16 cellular contexts compared by ENCODE assay signal in genomic region chr10:93757766-93758509, GRCh38. TPM values are rescaled to one million over a fixed set of nuclear protein-coding genes. Genes with fewer than 3 reads are reported as not detected.
DNase-seq lines count a peak whose midpoint lies in the region; ATAC-seq and TF ChIP-seq lines count a peak whose summit lies in the region.
"Had no signal": no experiment of that assay in that cellular context is flagged by ENCODE, and none has a peak within 500 bp of the region (broad histone marks: within the 10 kb centered on the region; RNA-seq: fewer than 3 reads in every experiment).

TSS of gene LGI1 (plus strand) at chr10:93757936. CDS start at chr10:93758145, 209 bp downstream.

- H3K27me3 ChIP-seq in right cardiac atrium (ENCODE audit: control insufficient read depth, insufficient read depth), result no peaks in the 10 kb centered on the region
- H3K27me3 ChIP-seq in esophagus muscularis mucosa, result peaks cover 0 to 32% (median 4%) of the 10 kb centered on the region in 4 donors
- H3K27me3 ChIP-seq in neural cell (ENCODE audit: insufficient read depth, low read depth, low read length), result no peaks in the 10 kb centered on the region
- H3K27me3 ChIP-seq in thyroid gland, result no peaks in the 10 kb centered on the region

- H3K36me3 Mint-ChIP-seq in type B pancreatic cell, result no peaks in the 10 kb centered on the region
- H3K36me3 Mint-ChIP-seq: activated naive CD8-positive, alpha-beta T cell had no signal

- no peak within 1 kb of the TSS for H3K4me2 ChIP-seq in neural cell (ENCODE audit: low read length)
- H3K4me2 ChIP-seq: A549 had no signal

- peak within 1 kb of the TSS; percentile 47 for H3K27ac Mint-ChIP-seq in type B pancreatic cell
- H3K27ac Mint-ChIP-seq: activated CD4-positive, alpha-beta T cell treated with anti-CD3 and anti-CD28 coated beads, Interleukin-2, amount 10 ng/mL, durations not matched to agents 24 days and 14 days; activated naive CD8-positive, alpha-beta T cell had no signal

- H3K9me3 ChIP-seq in right cardiac atrium (ENCODE audit: control insufficient read depth, low read length), result no peaks in the 10 kb centered on the region
- no peaks in the 10 kb centered on the region for H3K9me3 ChIP-seq in esophagus muscularis mucosa
- no peaks in the 10 kb centered on the region for H3K9me3 ChIP-seq in neural cell (ENCODE audit: low read length)
- no peaks in the 10 kb centered on the region for H3K9me3 ChIP-seq in thyroid gland
- H3K9me3 ChIP-seq: A549, upper lobe of right lung had no signal

- H3K79me2 ChIP-seq in neural cell (replicated peaks; ENCODE audit: insufficient read depth, low read length), result no peaks in the 10 kb centered on the region

- H3K4me3 Mint-ChIP-seq in type B pancreatic cell, result peak within 1 kb of the TSS; percentile 62
- H3K4me3 Mint-ChIP-seq: activated CD4-positive, alpha-beta T cell treated with anti-CD3 and anti-CD28 coated beads, Interleukin-2, amount 10 ng/mL, durations not matched to agents 24 days and 14 days; activated naive CD8-positive, alpha-beta T cell had no signal

- no peak for TF ChIP-seq RAD21 in neural cell (conservative IDR thresholded peaks at IDR 0.05)

- peaks cover 4% of the 10 kb centered on the region for H3K4me1 ChIP-seq in right cardiac atrium (ENCODE audit: control insufficient read depth, insufficient read depth, low read length)
- peaks cover 0 to 16% (median 11%) of the 10 kb centered on the region in 4 donors for H3K4me1 ChIP-seq in esophagus muscularis mucosa
- H3K4me1 ChIP-seq in thyroid gland, result peaks cover 5 to 10% of the 10 kb centered on the region in 2 donors
- H3K4me1 ChIP-seq: A549, upper lobe of right lung had no signal

- H3K9me2 ChIP-seq in neural cell (ENCODE audit: insufficient read depth, low read length), result no peaks in the 10 kb centered on the region

- intact Hi-C loops in right cardiac atrium (cut with DNase I), result no loop called here
- intact Hi-C loops in cardiac septum (cut with DNase I), result no loop called here
- intact Hi-C loops in esophagus muscularis mucosa (cut with DNase I), result no loop called here
- intact Hi-C loops in thyroid gland (cut with DNase I), result no loop called here

- TF ChIP-seq POLR2A in esophagus muscularis mucosa (IDR thresholded peaks at IDR 0.05; ENCODE audit: low read depth), result no peak
- no peak for TF ChIP-seq POLR2A in thyroid gland (IDR thresholded peaks at IDR 0.05)

- H2AFZ ChIP-seq in neural cell (ENCODE audit: low read depth, low read length), result no peak within 1 kb of the TSS

- no peaks in the 10 kb centered on the region for H3K9me3 Mint-ChIP-seq in type B pancreatic cell
- H3K9me3 Mint-ChIP-seq: activated CD4-positive, alpha-beta T cell treated with anti-CD3 and anti-CD28 coated beads, Interleukin-2, amount 10 ng/mL, durations not matched to agents 24 days and 14 days had no signal

- ATAC-seq in right cardiac atrium (peak; percentile 53 to 66), GM19397 (IDR thresholded peaks at IDR 0.05; ENCODE audit: unreplicated experiment) (no peak), HG02970 (IDR thresholded peaks at IDR 0.05; ENCODE audit: low FRiP score, unreplicated experiment) (no peak)
- ATAC-seq: upper lobe of right lung had no signal

- peak within 1 kb of the TSS; percentile 40 for H3K4me3 ChIP-seq in right cardiac atrium (ENCODE audit: low read length)
- H3K4me3 ChIP-seq in esophagus muscularis mucosa, result peak within 1 kb of the TSS; percentile 7 to 34 (median 14)
- H3K4me3 ChIP-seq in neural cell (ENCODE audit: low read length), result peak within 1 kb of the TSS; percentile 23
- H3K4me3 ChIP-seq in thyroid gland (replicated peaks in 1 of 3), result no peak within 1 kb of the TSS
- H3K4me3 ChIP-seq: A549, upper lobe of right lung had no signal

- peaks cover 47% of the 10 kb centered on the region for H3K27me3 Mint-ChIP-seq in type B pancreatic cell

- H3K9ac ChIP-seq in neural cell (ENCODE audit: low read length), result no peak within 1 kb of the TSS

- peaks cover 41% of the 10 kb centered on the region for H3K4me1 Mint-ChIP-seq in type B pancreatic cell (ENCODE audit: unreplicated experiment)

- no peaks in the 10 kb centered on the region for H4K20me1 ChIP-seq in neural cell (ENCODE audit: insufficient read depth)

- no peaks in the 10 kb centered on the region for H3K36me3 ChIP-seq in esophagus muscularis mucosa
- no peaks in the 10 kb centered on the region for H3K36me3 ChIP-seq in neural cell (ENCODE audit: insufficient read depth, low read length)
- H3K36me3 ChIP-seq in thyroid gland, result no peaks in the 10 kb centered on the region
- H3K36me3 ChIP-seq: upper lobe of right lung had no signal

- TF ChIP-seq EP300 in esophagus muscularis mucosa (IDR thresholded peaks at IDR 0.05) (no peak), neural cell (conservative IDR thresholded peaks at IDR 0.05; ENCODE audit: poor library complexity, severe bottlenecking) (no peak)

- DNase-seq in right cardiac atrium (peak in 1 of 3 donors; percentile 35), cardiac septum (ENCODE audit: low spot score) (no peak), esophagus muscularis mucosa (ENCODE audit: extremely low spot score) (no peak), type B pancreatic cell (ENCODE audit: extremely low spot score, unreplicated experiment) (no peak), thyroid gland (no peak)
- DNase-seq: activated CD4-positive, alpha-beta T cell treated with anti-CD3 and anti-CD28 coated beads, Interleukin-2, amount 10 ng/mL, durations not matched to agents 24 days and 14 days; foreskin fibroblast; NCI-H2029; stimulated activated CD4-positive, alpha-beta T cell treated with anti-CD3 and anti-CD28 coated beads, Interleukin-2, amount 100 ng/mL, for 48 hours; upper lobe of right lung had no signal

- no peaks in the 10 kb centered on the region for H3F3A ChIP-seq in neural cell (ENCODE audit: insufficient read depth, low read length, poor library complexity, severe bottlenecking)

- 8% methylated on average over 17 of the region's 17 CpGs for WGBS in right cardiac atrium
- 40% methylated on average over 17 of the region's 17 CpGs for WGBS in esophagus muscularis mucosa
- WGBS in thyroid gland, 2 donors, result 54 to 67% methylated on average over 17 of the region's 17 CpGs

- TF ChIP-seq CTCF in esophagus muscularis mucosa (IDR thresholded peaks at IDR 0.05), result no peak
- no peak for TF ChIP-seq CTCF in neural cell (IDR thresholded peaks at IDR 0.05; ENCODE audit: poor library complexity, severe bottlenecking)
- no peak for TF ChIP-seq CTCF in type B pancreatic cell (conservative IDR thresholded peaks at IDR 0.05)
- no peak for TF ChIP-seq CTCF in thyroid gland (IDR thresholded peaks at IDR 0.05)

- no peak within 1 kb of the TSS for H3K27ac ChIP-seq in right cardiac atrium (ENCODE audit: low read length)
- no peak within 1 kb of the TSS for H3K27ac ChIP-seq in esophagus muscularis mucosa (replicated peaks in 1 of 4)
- H3K27ac ChIP-seq in neural cell (ENCODE audit: low read length), result peak within 1 kb of the TSS; percentile 32
- H3K27ac ChIP-seq in thyroid gland, result no peak within 1 kb of the TSS
- H3K27ac ChIP-seq: A549, upper lobe of right lung had no signal

TF ChIP-seq in neural cell, 6 proteins besides CTCF, POLR2A, EP300 and RAD21:
- TF ChIP-seq TAF1 (IDR thresholded peaks at IDR 0.05; ENCODE audit: low read depth) (no peak), SMC3 (conservative IDR thresholded peaks at IDR 0.05; ENCODE audit: poor library complexity) (no peak), MXI1 (conservative IDR thresholded peaks at IDR 0.05; ENCODE audit: poor library complexity, severe bottlenecking) (no peak), POLR2AphosphoS5 (IDR thresholded peaks at IDR 0.05) (no peak), REST (IDR thresholded peaks at IDR 0.05; ENCODE audit: borderline replicate concordance) (no peak), EZH2 (IDR thresholded peaks at IDR 0.05; ENCODE audit: borderline replicate concordance, insufficient read depth, low read length, poor library complexity, severe bottlenecking) (no peak)

RNA-seq across cellular contexts. Expression of gene LGI1, which starts in this region (rescaled TPM):
- total RNA-seq in right cardiac atrium (under 1 TPM in 3 of 4 donors, not detected in 1; 0.21 to 0.57 (median 0.45) TPM), cardiac septum (not detected), esophagus muscularis mucosa (under 1 TPM in 3 of 4 donors, not detected in 1; 0.17 to 0.69 (median 0.32) TPM), type B pancreatic cell (ENCODE audit: low replicate concordance) (0.85 and 2.2 TPM in 2 replicates), thyroid gland (not detected)
- polyA plus RNA-seq in right cardiac atrium (0.68 TPM), neural cell (2.1 and 2.5 TPM in 2 replicates)
- 1.2 and 2.0 TPM in 2 replicates for polyA minus RNA-seq in neural cell
- total RNA-seq: activated CD4-positive, alpha-beta T cell treated with anti-CD3 and anti-CD28 coated beads, Interleukin-2, amount 10 ng/mL, durations not matched to agents 24 days and 14 days; Daoy; upper lobe of right lung had no signal
- polyA plus RNA-seq: A549 had no signal

Comparison
In these comparisons a context has a peak if more than half of its experiments do, and no peak if none do; other contexts are left out.
1. Peak in ATAC-seq and H3K4me3 ChIP-seq in right cardiac atrium; RNA of the gene not detected or under 1 TPM.
2. H3K4me3 ChIP-seq: peak in esophagus muscularis mucosa (4 of 4) and neural cell (single experiment); none in thyroid gland (0 of 3).